ENCODE assay signal across 1 cellular context in genomic region chr2:46161921-46162320, GRCh38.
TF ChIP-seq lines count a peak whose summit lies in the region.

No MANE protein-coding gene starts in this region.

TF ChIP-seq in SK-N-SH, 30 proteins besides CTCF, POLR2A, EP300 and RAD21 (continued from another document):
- TF ChIP-seq POLR2AphosphoS5 (IDR thresholded peaks at IDR 0.05; ENCODE audit: low read depth, low read length) (no peak), GATA2 (CRISPR knock-in tag; IDR thresholded peaks at IDR 0.05) (no peak), ZBTB33 (IDR thresholded peaks at IDR 0.05; ENCODE audit: borderline replicate concordance, low read depth) (no peak), RCOR1 (IDR thresholded peaks at IDR 0.05; ENCODE audit: low read length) (no peak), PBX3 (IDR thresholded peaks at IDR 0.05) (no peak), RXRA (IDR thresholded peaks at IDR 0.05; ENCODE audit: borderline replicate concordance, low read depth) (no peak), NRF1 (IDR thresholded peaks at IDR 0.05; ENCODE audit: low read depth, low read length) (no peak), USF2 (IDR thresholded peaks at IDR 0.05; ENCODE audit: borderline replicate concordance, low read depth, low read length) (no peak), TCF12 (IDR thresholded peaks at IDR 0.05) (no peak), JUND (IDR thresholded peaks at IDR 0.05) (no peak), ELF1 (IDR thresholded peaks at IDR 0.05) (no peak), FOXJ3 (CRISPR knock-in tag; IDR thresholded peaks at IDR 0.05) (no peak)
